In genomic region chr3:16524196-16524595, GRCh38 we compare ENCODE assay signal across 15 cellular contexts. TPM values are rescaled to one million over a fixed set of nuclear protein-coding genes. Genes with fewer than 3 reads are reported as not detected.
DNase-seq lines count a peak whose midpoint lies in the region; ATAC-seq and TF ChIP-seq lines count a peak whose summit lies in the region.
"Had no signal": no experiment of that assay in that cellular context is flagged by ENCODE, and none has a peak within 500 bp of the region (broad histone marks: within the 10 kb centered on the region; RNA-seq: fewer than 3 reads in every experiment).

No MANE protein-coding gene starts in this region.

- peaks cover 32% of the 10 kb centered on the region for H3K9me3 Mint-ChIP-seq in activated naive CD8-positive, alpha-beta T cell treated with anti-CD3 and anti-CD28 coated beads, Interleukin-2, amount 50 U/mL, for 24 hours
- peaks cover 27% of the 10 kb centered on the region for H3K9me3 Mint-ChIP-seq in activated naive CD8-positive, alpha-beta T cell treated with anti-CD3 and anti-CD28 coated beads for 36 hours
- H3K9me3 Mint-ChIP-seq in GM23338: peaks cover 4% of the 10 kb centered on the region; the same call in 1 of the 3 replicates

- H3K4me3 Mint-ChIP-seq in activated naive CD8-positive, alpha-beta T cell treated with anti-CD3 and anti-CD28 coated beads, Interleukin-2, amount 50 U/mL, for 24 hours: no peak overlapping the region
- H3K4me3 Mint-ChIP-seq in activated naive CD8-positive, alpha-beta T cell treated with anti-CD3 and anti-CD28 coated beads for 36 hours: no peak overlapping the region
- H3K4me3 Mint-ChIP-seq in GM23338: no peak overlapping the region
- H3K4me3 Mint-ChIP-seq: CD4-positive, alpha-beta memory T cell had no signal

- H3F3A ChIP-seq in GM23338 (replicated peaks; ENCODE audit: low read depth): no peaks in the 10 kb centered on the region

- H3K4me1 ChIP-seq in GM23338 (ENCODE audit: insufficient read depth): peaks cover 3% of the 10 kb centered on the region; the same call in 1 of the 2 replicates
- peaks cover 72% of the 10 kb centered on the region for H3K4me1 ChIP-seq in OCI-LY3 (ENCODE audit: low read length)
- H3K4me1 ChIP-seq in foreskin keratinocyte: no peaks in the 10 kb centered on the region
- H3K4me1 ChIP-seq: BE2C had no signal

- H2AFZ ChIP-seq in GM23338 (no peak overlapping the region), OCI-LY3 (ENCODE audit: low read depth, low read length) (no peak overlapping the region)

- H3K27ac ChIP-seq in GM23338 (ENCODE audit: low read depth) (no peak overlapping the region), OCI-LY3 (ENCODE audit: low read length) (peak overlapping the region; percentile 90), foreskin keratinocyte (no peak overlapping the region)
- H3K27ac ChIP-seq: C4-2B, HL-60 had no signal

- peaks cover 61% of the 10 kb centered on the region for H3K4me1 Mint-ChIP-seq in activated naive CD8-positive, alpha-beta T cell treated with anti-CD3 and anti-CD28 coated beads, Interleukin-2, amount 50 U/mL, for 24 hours
- H3K4me1 Mint-ChIP-seq in activated naive CD8-positive, alpha-beta T cell treated with anti-CD3 and anti-CD28 coated beads for 36 hours: peaks cover 45% of the 10 kb centered on the region
- H3K4me1 Mint-ChIP-seq in GM23338: peaks cover 2% of the 10 kb centered on the region; the same call in 1 of the 3 replicates

- H3K27me3 ChIP-seq in GM23338 (ENCODE audit: insufficient read depth): no peaks in the 10 kb centered on the region
- no peaks in the 10 kb centered on the region for H3K27me3 ChIP-seq in OCI-LY3 (ENCODE audit: low read depth, low read length)
- peaks cover 12% of the 10 kb centered on the region for H3K27me3 ChIP-seq in foreskin keratinocyte
- H3K27me3 ChIP-seq: BE2C had no signal

- H3K9ac ChIP-seq in OCI-LY3 (ENCODE audit: low read length): no peak overlapping the region; the same call in 1 of the 2 replicates

- H3K4me2 ChIP-seq in GM23338 (no peak overlapping the region), OCI-LY3 (ENCODE audit: low read length) (peak overlapping the region; percentile 29; the same call in 1 of the 2 replicates)

- TF ChIP-seq CTCF in GM23338 (conservative IDR thresholded peaks at IDR 0.05; ENCODE audit: low read depth in 2 of 2) (no peak), OCI-LY3 (IDR thresholded peaks at IDR 0.05; ENCODE audit: low read depth, low read length) (no peak), foreskin keratinocyte (conservative IDR thresholded peaks at IDR 0.05) (no peak)

- H3K4me3 ChIP-seq in GM23338 (no peak overlapping the region), OCI-LY3 (ENCODE audit: low read length) (peak overlapping the region; percentile 11; the same call in 1 of the 2 replicates)

- peaks cover 6% of the 10 kb centered on the region; the same call in 1 of the 2 replicates for H3K36me3 ChIP-seq in GM23338 (ENCODE audit: insufficient read depth)
- peaks cover 48% of the 10 kb centered on the region for H3K36me3 ChIP-seq in OCI-LY3 (replicated peaks; ENCODE audit: low read depth, low read length)
- H3K36me3 ChIP-seq: BE2C had no signal

- peak overlapping the region; percentile 35 for H3K27ac Mint-ChIP-seq in activated naive CD8-positive, alpha-beta T cell treated with anti-CD3 and anti-CD28 coated beads, Interleukin-2, amount 50 U/mL, for 24 hours
- no peak overlapping the region for H3K27ac Mint-ChIP-seq in activated naive CD8-positive, alpha-beta T cell treated with anti-CD3 and anti-CD28 coated beads for 36 hours
- no peak overlapping the region for H3K27ac Mint-ChIP-seq in GM23338
- H3K27ac Mint-ChIP-seq: CD4-positive, alpha-beta memory T cell had no signal

- H3K36me3 Mint-ChIP-seq in activated naive CD8-positive, alpha-beta T cell treated with anti-CD3 and anti-CD28 coated beads, Interleukin-2, amount 50 U/mL, for 24 hours (ENCODE audit: low read depth): peaks cover 18% of the 10 kb centered on the region
- H3K36me3 Mint-ChIP-seq in activated naive CD8-positive, alpha-beta T cell treated with anti-CD3 and anti-CD28 coated beads for 36 hours: peaks cover 28% of the 10 kb centered on the region
- no peaks in the 10 kb centered on the region for H3K36me3 Mint-ChIP-seq in GM23338 (ENCODE audit: low read depth)
- H3K36me3 Mint-ChIP-seq: CD4-positive, alpha-beta memory T cell had no signal

- no peak for DNase-seq in activated naive CD8-positive, alpha-beta T cell treated with anti-CD3 and anti-CD28 coated beads, Interleukin-2, amount 50 U/mL, for 24 hours
- no peak for DNase-seq in activated naive CD8-positive, alpha-beta T cell treated with anti-CD3 and anti-CD28 coated beads for 36 hours
- DNase-seq in GM23338 (ENCODE audit: low spot score) (no peak), foreskin keratinocyte (no peak), NCI-H2196 treated with DMSO at 0.1 percent for 48 hours (lab: John Stamatoyannopoulos, UW; ENCODE audit: unreplicated experiment) (no peak), NCI-H187 treated with DMSO at 0.1 percent for 48 hours (lab: John Stamatoyannopoulos, UW) (no peak)
- DNase-seq: BE2C; CD4-positive, alpha-beta memory T cell; COR-L47; DMS153; DMS79 treated with DMSO at 0.1 percent for 48 hours; GDM1 had no signal

- peaks cover 15% of the 10 kb centered on the region; the same call in 1 of the 2 replicates for H3K9me2 ChIP-seq in GM23338 (ENCODE audit: insufficient read depth)

- no peaks in the 10 kb centered on the region for H3K27me3 Mint-ChIP-seq in activated naive CD8-positive, alpha-beta T cell treated with anti-CD3 and anti-CD28 coated beads, Interleukin-2, amount 50 U/mL, for 24 hours
- no peaks in the 10 kb centered on the region for H3K27me3 Mint-ChIP-seq in activated naive CD8-positive, alpha-beta T cell treated with anti-CD3 and anti-CD28 coated beads for 36 hours
- peaks cover 3% of the 10 kb centered on the region for H3K27me3 Mint-ChIP-seq in GM23338 (ENCODE audit: insufficient read depth, low read depth, poor library complexity)
- H3K27me3 Mint-ChIP-seq: CD4-positive, alpha-beta memory T cell had no signal

- H3K79me2 ChIP-seq in GM23338 (replicated peaks; ENCODE audit: insufficient read depth) (no peaks in the 10 kb centered on the region), OCI-LY3 (ENCODE audit: low read length) (no peaks in the 10 kb centered on the region; the same call in 1 of the 2 replicates)

- no peak for ATAC-seq in activated naive CD8-positive, alpha-beta T cell treated with anti-CD3 and anti-CD28 coated beads, Interleukin-2, amount 50 U/mL, for 24 hours
- ATAC-seq in GM23338: no peak
- peak; percentile 44 for ATAC-seq in foreskin keratinocyte

- H4K20me1 ChIP-seq in GM23338 (replicated peaks; ENCODE audit: insufficient read depth) (no peaks in the 10 kb centered on the region), OCI-LY3 (ENCODE audit: insufficient read depth, low read length) (no peaks in the 10 kb centered on the region)

- H3K9me3 ChIP-seq in OCI-LY3 (ENCODE audit: insufficient read depth, low read length): peaks cover 43% of the 10 kb centered on the region
- H3K9me3 ChIP-seq: BE2C had no signal

TF ChIP-seq in GM23338, 12 proteins besides CTCF, POLR2A, EP300 and RAD21:
- no peak for TF ChIP-seq NANOG (IDR thresholded peaks at IDR 0.05; ENCODE audit: borderline replicate concordance)
- peak; percentile 93 for TF ChIP-seq ZNF331 (CRISPR knock-in tag; IDR thresholded peaks at IDR 0.05; ENCODE audit: low read depth)

RNA-seq across cellular contexts. Expression of gene RFTN1, which starts 10.7 kb away (rescaled TPM):
- total RNA-seq in activated naive CD8-positive, alpha-beta T cell treated with anti-CD3 and anti-CD28 coated beads for 36 hours: 10 to 100 TPM; 84.2 to 84.8 TPM
- total RNA-seq in GM23338 (2014; rRNA removed; shearing (Covaris generic)): 6.8 and 7.2 TPM in 2 replicates
- polyA plus RNA-seq in GM23338 (2016; fragmentation: Nextera tagmentation; extraction: Ambion mirVana) (3.3 and 4.6 TPM in 2 replicates), foreskin keratinocyte (18.5 and 19.9 TPM in 2 replicates)
- 29.3 and 33.9 TPM in 2 replicates for total RNA-seq in foreskin keratinocyte
